Comparison of ENCODE assay signal across 1 cellular context in the genomic region with DNA sequence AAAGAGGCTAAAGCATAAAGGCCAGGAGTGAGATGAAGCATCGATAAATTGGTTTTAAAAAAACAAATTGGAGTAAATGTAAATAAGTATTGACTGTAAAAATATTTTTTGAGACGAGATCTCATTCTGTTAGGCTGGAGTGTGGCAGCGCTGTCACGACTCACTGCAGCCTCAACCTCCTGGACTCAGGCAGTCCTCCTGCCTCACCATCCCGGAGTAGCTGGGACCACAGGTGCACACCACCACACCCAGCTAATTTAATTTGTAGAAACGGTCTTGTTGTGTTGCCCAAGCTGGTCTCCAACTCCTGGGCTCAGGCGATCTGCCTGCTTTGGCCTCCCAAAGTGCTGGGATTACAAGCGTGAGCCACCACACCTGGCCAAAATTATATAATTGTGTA.
TF ChIP-seq lines count a peak whose summit lies in the region.

No MANE protein-coding gene starts in this region.

TF ChIP-seq in SK-N-SH treated with all-trans-retinoic acid at 6 μM for 48 hours, 23 proteins besides CTCF, POLR2A, EP300 and RAD21 (continued from another document):
- TF ChIP-seq, protein P1, sequence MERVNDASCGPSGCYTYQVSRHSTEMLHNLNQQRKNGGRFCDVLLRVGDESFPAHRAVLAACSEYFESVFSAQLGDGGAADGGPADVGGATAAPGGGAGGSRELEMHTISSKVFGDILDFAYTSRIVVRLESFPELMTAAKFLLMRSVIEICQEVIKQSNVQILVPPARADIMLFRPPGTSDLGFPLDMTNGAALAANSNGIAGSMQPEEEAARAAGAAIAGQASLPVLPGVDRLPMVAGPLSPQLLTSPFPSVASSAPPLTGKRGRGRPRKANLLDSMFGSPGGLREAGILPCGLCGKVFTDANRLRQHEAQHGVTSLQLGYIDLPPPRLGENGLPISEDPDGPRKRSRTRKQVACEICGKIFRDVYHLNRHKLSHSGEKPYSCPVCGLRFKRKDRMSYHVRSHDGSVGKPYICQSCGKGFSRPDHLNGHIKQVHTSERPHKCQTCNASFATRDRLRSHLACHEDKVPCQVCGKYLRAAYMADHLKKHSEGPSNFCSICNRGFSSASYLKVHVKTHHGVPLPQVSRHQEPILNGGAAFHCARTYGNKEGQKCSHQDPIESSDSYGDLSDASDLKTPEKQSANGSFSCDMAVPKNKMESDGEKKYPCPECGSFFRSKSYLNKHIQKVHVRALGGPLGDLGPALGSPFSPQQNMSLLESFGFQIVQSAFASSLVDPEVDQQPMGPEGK (CRISPR knock-in tag; IDR thresholded peaks at IDR 0.05; ENCODE audit: borderline replicate concordance), result no peak
- no peak for TF ChIP-seq RARB (CRISPR knock-in tag; IDR thresholded peaks at IDR 0.05)
- TF ChIP-seq, protein P2, sequence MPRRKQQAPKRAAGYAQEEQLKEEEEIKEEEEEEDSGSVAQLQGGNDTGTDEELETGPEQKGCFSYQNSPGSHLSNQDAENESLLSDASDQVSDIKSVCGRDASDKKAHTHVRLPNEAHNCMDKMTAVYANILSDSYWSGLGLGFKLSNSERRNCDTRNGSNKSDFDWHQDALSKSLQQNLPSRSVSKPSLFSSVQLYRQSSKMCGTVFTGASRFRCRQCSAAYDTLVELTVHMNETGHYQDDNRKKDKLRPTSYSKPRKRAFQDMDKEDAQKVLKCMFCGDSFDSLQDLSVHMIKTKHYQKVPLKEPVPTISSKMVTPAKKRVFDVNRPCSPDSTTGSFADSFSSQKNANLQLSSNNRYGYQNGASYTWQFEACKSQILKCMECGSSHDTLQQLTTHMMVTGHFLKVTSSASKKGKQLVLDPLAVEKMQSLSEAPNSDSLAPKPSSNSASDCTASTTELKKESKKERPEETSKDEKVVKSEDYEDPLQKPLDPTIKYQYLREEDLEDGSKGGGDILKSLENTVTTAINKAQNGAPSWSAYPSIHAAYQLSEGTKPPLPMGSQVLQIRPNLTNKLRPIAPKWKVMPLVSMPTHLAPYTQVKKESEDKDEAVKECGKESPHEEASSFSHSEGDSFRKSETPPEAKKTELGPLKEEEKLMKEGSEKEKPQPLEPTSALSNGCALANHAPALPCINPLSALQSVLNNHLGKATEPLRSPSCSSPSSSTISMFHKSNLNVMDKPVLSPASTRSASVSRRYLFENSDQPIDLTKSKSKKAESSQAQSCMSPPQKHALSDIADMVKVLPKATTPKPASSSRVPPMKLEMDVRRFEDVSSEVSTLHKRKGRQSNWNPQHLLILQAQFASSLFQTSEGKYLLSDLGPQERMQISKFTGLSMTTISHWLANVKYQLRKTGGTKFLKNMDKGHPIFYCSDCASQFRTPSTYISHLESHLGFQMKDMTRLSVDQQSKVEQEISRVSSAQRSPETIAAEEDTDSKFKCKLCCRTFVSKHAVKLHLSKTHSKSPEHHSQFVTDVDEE (CRISPR knock-in tag; IDR thresholded peaks at IDR 0.05), result no peak
- no peak for TF ChIP-seq ZNF70 (CRISPR knock-in tag; IDR thresholded peaks at IDR 0.05)
- no peak for TF ChIP-seq ESRRG (CRISPR knock-in tag; IDR thresholded peaks at IDR 0.05)
- no peak for TF ChIP-seq SNAI2 (CRISPR knock-in tag; IDR thresholded peaks at IDR 0.05)
- TF ChIP-seq ZFP30 (CRISPR knock-in tag; IDR thresholded peaks at IDR 0.05), result no peak
- no peak for TF ChIP-seq OSR1 (CRISPR knock-in tag; IDR thresholded peaks at IDR 0.05)
- no peak for TF ChIP-seq ZNF565 (CRISPR knock-in tag; conservative IDR thresholded peaks at IDR 0.05; ENCODE audit: low read depth)
- no peak for TF ChIP-seq CSDC2 (CRISPR knock-in tag; IDR thresholded peaks at IDR 0.05)
- TF ChIP-seq, protein P3, sequence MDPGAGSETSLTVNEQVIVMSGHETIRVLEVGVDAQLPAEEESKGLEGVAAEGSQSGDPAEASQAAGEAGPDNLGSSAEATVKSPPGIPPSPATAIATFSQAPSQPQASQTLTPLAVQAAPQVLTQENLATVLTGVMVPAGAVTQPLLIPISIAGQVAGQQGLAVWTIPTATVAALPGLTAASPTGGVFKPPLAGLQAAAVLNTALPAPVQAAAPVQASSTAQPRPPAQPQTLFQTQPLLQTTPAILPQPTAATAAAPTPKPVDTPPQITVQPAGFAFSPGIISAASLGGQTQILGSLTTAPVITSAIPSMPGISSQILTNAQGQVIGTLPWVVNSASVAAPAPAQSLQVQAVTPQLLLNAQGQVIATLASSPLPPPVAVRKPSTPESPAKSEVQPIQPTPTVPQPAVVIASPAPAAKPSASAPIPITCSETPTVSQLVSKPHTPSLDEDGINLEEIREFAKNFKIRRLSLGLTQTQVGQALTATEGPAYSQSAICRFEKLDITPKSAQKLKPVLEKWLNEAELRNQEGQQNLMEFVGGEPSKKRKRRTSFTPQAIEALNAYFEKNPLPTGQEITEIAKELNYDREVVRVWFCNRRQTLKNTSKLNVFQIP (CRISPR knock-in tag; IDR thresholded peaks at IDR 0.05; ENCODE audit: borderline replicate concordance, low read depth), result no peak
- TF ChIP-seq, protein P4, sequence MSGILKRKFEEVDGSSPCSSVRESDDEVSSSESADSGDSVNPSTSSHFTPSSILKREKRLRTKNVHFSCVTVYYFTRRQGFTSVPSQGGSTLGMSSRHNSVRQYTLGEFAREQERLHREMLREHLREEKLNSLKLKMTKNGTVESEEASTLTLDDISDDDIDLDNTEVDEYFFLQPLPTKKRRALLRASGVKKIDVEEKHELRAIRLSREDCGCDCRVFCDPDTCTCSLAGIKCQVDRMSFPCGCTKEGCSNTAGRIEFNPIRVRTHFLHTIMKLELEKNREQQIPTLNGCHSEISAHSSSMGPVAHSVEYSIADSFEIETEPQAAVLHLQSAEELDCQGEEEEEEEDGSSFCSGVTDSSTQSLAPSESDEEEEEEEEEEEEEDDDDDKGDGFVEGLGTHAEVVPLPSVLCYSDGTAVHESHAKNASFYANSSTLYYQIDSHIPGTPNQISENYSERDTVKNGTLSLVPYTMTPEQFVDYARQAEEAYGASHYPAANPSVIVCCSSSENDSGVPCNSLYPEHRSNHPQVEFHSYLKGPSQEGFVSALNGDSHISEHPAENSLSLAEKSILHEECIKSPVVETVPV (CRISPR knock-in tag; IDR thresholded peaks at IDR 0.05), result no peak
- no peak for TF ChIP-seq PPARA (CRISPR knock-in tag; IDR thresholded peaks at IDR 0.05; ENCODE audit: borderline replicate concordance)
- TF ChIP-seq TCF4 (CRISPR knock-in tag; IDR thresholded peaks at IDR 0.05; ENCODE audit: borderline replicate concordance), result no peak
TF ChIP-seq in SK-N-SH treated with all-trans-retinoic acid at 6 μM for 48 hours: peak in this region for 0.
